In the genomic region with DNA sequence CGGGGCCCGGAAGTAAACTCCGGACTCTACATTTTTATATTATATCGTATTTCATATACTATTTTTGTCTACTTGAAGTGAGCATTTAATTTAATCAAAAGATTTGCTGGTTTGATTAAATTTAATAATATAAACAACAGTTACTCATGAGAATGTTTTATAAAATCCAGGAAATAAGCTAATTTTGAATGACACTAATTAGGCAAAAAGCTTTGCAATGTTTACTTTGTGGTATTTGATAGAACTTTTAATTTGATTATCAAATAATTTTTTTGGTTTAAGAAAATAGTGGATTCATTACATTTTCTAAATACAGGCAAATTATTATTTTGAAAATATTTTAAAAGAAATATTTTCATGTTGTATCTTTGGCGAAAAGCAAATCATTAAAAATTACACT, we compare ENCODE assay signal across 9 cellular contexts.
"Had no signal": no experiment of that assay in that cellular context is flagged by ENCODE, and none has a peak within 500 bp of the region (broad histone marks: within the 10 kb centered on the region; RNA-seq: fewer than 3 reads in every experiment).

No MANE protein-coding gene starts in this region.

- H3K27ac Mint-ChIP-seq: HFFc6, IgD-negative memory B cell had no signal

- H3K27me3 Mint-ChIP-seq: IgD-negative memory B cell had no signal

- H3K9me3 Mint-ChIP-seq: HFFc6 had no signal

- H3K4me1 Mint-ChIP-seq: IgD-negative memory B cell had no signal

- H3K27ac ChIP-seq: GM23248, HL-60 had no signal

- H2AFZ ChIP-seq: GM23248 had no signal

- DNase-seq: GM23248, GOT3, H7, HFFc6 had no signal

- H3K4me3 ChIP-seq: GM23248, HAP-1 had no signal

- FAIRE-seq: HepG2 had no signal

- H3K9me3 ChIP-seq: HAP-1 had no signal

- H3K4me3 Mint-ChIP-seq: HFFc6, IgD-negative memory B cell had no signal

- H3K36me3 Mint-ChIP-seq: IgD-negative memory B cell had no signal

- H3K36me3 ChIP-seq: HAP-1 had no signal

- H3K9ac ChIP-seq: GM23248 had no signal

- ATAC-seq: HCT116, HepG2 had no signal
